In genomic region chr5:1796371-1797108, GRCh38 we compare ENCODE assay signal across 1 cellular context.
TF ChIP-seq lines count a peak whose summit lies in the region.

No MANE protein-coding gene starts in this region.

TF ChIP-seq in GM12878, 131 proteins besides CTCF, POLR2A, EP300 and RAD21:
- TF ChIP-seq BCL3 (IDR thresholded peaks at IDR 0.05; ENCODE audit: borderline replicate concordance, insufficient read depth, low read depth, low read length, poor library complexity, severe bottlenecking) (peak; percentile 42), POLR2AphosphoS2 (IDR thresholded peaks at IDR 0.05; ENCODE audit: low read depth, low read length) (0 out of 2 replicates have a peak, but pooled peaks have one; percentile 7), TARDBP (IDR thresholded peaks at IDR 0.05; ENCODE audit: borderline replicate concordance) (peak; percentile 55; the same call in 1 of the 2 replicates), ZNF622 (IDR thresholded peaks at IDR 0.05) (no peak)
